Comparison of ENCODE assay signal across 8 cellular contexts in the genomic region with DNA sequence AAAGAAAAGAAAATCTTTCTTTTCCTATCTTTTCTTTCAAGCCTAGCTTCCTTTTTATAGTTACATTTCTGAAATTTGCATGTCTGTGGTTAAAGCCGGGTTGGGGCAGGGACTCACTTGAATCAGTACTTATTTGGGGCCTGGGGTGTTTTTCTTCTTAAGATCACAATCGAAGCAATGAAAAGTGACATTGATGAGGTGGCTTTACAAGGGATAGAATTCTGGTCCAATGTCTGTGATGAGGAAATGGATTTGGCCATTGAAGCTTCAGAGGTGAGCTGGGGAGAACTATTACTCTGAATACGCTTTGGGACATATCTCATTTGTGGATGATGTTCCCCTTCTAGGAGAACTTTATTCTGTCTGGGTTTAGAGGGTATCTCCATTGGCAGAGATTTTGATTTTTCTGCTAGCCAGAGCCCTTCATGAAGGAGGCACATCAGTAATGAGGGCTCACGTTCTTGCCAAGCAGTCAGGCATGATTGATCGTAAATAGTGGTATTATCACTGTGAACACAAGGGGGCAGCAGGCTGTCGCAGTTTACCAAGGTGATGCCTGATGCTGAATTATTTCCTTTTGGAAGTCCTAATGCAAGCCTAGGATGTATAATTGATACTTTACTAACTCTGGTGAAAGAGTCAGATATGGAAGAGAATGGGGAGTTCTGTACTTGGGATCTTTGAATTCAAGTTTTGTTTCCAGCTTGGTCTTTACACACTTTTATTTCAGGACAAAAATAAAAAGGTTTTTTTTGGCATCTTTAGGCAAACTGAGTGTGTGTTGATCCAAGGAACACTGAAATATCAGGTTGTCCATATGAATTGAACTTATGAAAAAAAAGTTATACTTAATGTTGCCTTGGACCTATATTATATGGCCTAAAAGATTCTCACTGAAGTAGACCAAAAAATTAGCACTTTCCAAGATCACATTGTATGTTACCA. TPM values are rescaled to one million over a fixed set of nuclear protein-coding genes. Genes with fewer than 3 reads are reported as not detected.
DNase-seq lines count a peak whose midpoint lies in the region; ATAC-seq, FAIRE-seq and TF ChIP-seq lines count a peak whose summit lies in the region.

No MANE protein-coding gene starts in this region.

- no peak overlapping the region for H3K56ac ChIP-seq in H1 (replicated peaks; ENCODE audit: insufficient read length, low read depth, low read length)

- H2BK120ac ChIP-seq in H1 (replicated peaks; ENCODE audit: low read depth, low read length): no peak overlapping the region

- H3K14ac ChIP-seq in H1 (ENCODE audit: insufficient read length): no peak overlapping the region

- H3K4me3 ChIP-seq in CD4-positive, alpha-beta memory T cell (ENCODE audit: low read length in 2 of 2): no peak overlapping the region
- H3K4me3 ChIP-seq in H1 (ENCODE audit: extremely low read depth in 1 of 4, insufficient read depth in 2 of 4, low read depth in 3 of 4, low read length in 4 of 4): peak overlapping the region in 1 of 4 experiments; percentile 3; a peak in 2 of 8 replicates
- H3K4me3 ChIP-seq in mucosa of descending colon: no peak overlapping the region

- peaks cover 39 to 70% of the 10 kb centered on the region in 2 donors for H3K36me3 Mint-ChIP-seq in CD4-positive, alpha-beta memory T cell
- H3K36me3 Mint-ChIP-seq in activated CD4-positive, alpha-beta memory T cell treated with anti-CD3 and anti-CD28 coated beads, Interleukin-2, amount 10 ng/mL, durations not matched to agents 7 days and 5 days (ENCODE audit: low read depth): peaks cover 79% of the 10 kb centered on the region
- H3K36me3 Mint-ChIP-seq in stimulated activated memory B cell treated with anti-CD40 and anti-IgM and Interleukin-4, amounts not matched to agents 10 μg/mL and 1 μg/mL and 100 μg/mL, for 72 hours: peaks cover 53% of the 10 kb centered on the region

- no peaks in the 10 kb centered on the region for H3K27me3 ChIP-seq in CD4-positive, alpha-beta memory T cell (ENCODE audit: insufficient read depth, low read length)
- H3K27me3 ChIP-seq in H1 (replicated peaks in 1 of 4; ENCODE audit: control insufficient read depth in 3 of 4, extremely low read depth in 1 of 4, insufficient read depth in 3 of 4, low read length in 3 of 4): no peaks in the 10 kb centered on the region

- TF ChIP-seq CTCF in H1 (IDR thresholded peaks at IDR 0.05; ENCODE audit: control extremely low read depth in 1 of 3, insufficient read depth in 1 of 3, low read depth in 1 of 3, low read length in 3 of 3) (peak; percentile 56 to 92 (median 65)), mucosa of descending colon (IDR thresholded peaks at IDR 0.05) (peak; percentile 51)

- no peaks in the 10 kb centered on the region for H3K79me1 ChIP-seq in H1 (ENCODE audit: low read depth, low read length)

- no peak overlapping the region for H3K18ac ChIP-seq in H1 (ENCODE audit: extremely low read depth, low read length)

- no peak overlapping the region for H3K4me2 ChIP-seq in H1 (ENCODE audit: insufficient read depth in 1 of 2, low read depth in 2 of 2, low read length in 2 of 2)

- H3K36me3 ChIP-seq in CD4-positive, alpha-beta memory T cell (ENCODE audit: insufficient read depth, low read length): peaks cover 72% of the 10 kb centered on the region
- peaks cover 52 to 95% (median 83%) of the 10 kb centered on the region in 4 experiments for H3K36me3 ChIP-seq in H1 (ENCODE audit: control insufficient read depth in 2 of 4, insufficient read depth in 4 of 4, low read length in 3 of 4)
- H3K36me3 ChIP-seq in mucosa of descending colon (ENCODE audit: low read depth): peaks cover 21% of the 10 kb centered on the region

- no peaks in the 10 kb centered on the region for H3K9me3 ChIP-seq in CD4-positive, alpha-beta memory T cell (ENCODE audit: control insufficient read depth in 1 of 2, low read length in 2 of 2)
- H3K9me3 ChIP-seq in H1 (ENCODE audit: insufficient read depth in 2 of 2, low read depth in 1 of 2, low read length in 1 of 2) (no peaks in the 10 kb centered on the region), mucosa of descending colon (no peaks in the 10 kb centered on the region)

- no peak overlapping the region for H2BK12ac ChIP-seq in H1 (ENCODE audit: low read depth, low read length)

- TF ChIP-seq RAD21 in H1 (IDR thresholded peaks at IDR 0.05 in 1 of 2, conservative IDR thresholded peaks at IDR 0.05 in 1 of 2; ENCODE audit: low read depth in 2 of 2, low read length in 2 of 2): peak; percentile 50 to 58

- H2AFZ ChIP-seq in H1 (ENCODE audit: low read length): no peak overlapping the region

- H2BK20ac ChIP-seq in H1 (ENCODE audit: low read length): no peak overlapping the region

- H3K9me3 Mint-ChIP-seq in CD4-positive, alpha-beta memory T cell: no peaks in the 10 kb centered on the region
- H3K9me3 Mint-ChIP-seq in activated CD4-positive, alpha-beta memory T cell treated with anti-CD3 and anti-CD28 coated beads, Interleukin-2, amount 10 ng/mL, durations not matched to agents 7 days and 5 days: no peaks in the 10 kb centered on the region
- no peaks in the 10 kb centered on the region for H3K9me3 Mint-ChIP-seq in stimulated activated memory B cell treated with anti-CD40 and anti-IgM and Interleukin-4, amounts not matched to agents 10 μg/mL and 1 μg/mL and 100 μg/mL, for 72 hours

- CTCF ChIA-PET in CD4-positive, alpha-beta memory T cell (lab: Charles Lee; ENCODE audit: partially characterized antibody): interaction anchor here (1.0 to 6.4 kb wide), 23 partner anchors 10 to 227 kb away, joined by 3 to 100 read pairs (median 6); a partner anchor contains a TSS
- CTCF ChIA-PET in activated CD4-positive, alpha-beta memory T cell treated with anti-CD3 and anti-CD28 coated beads, Interleukin-2, amount 10 ng/mL, durations not matched to agents 7 days and 5 days (lab: Charles Lee): interaction anchor here (0.8 to 4.4 kb wide), 16 partner anchors 10 to 134 kb away, joined by 3 to 59 read pairs (median 6); a partner anchor contains a TSS
- CTCF ChIA-PET in H1 (lab: Charles Lee; ENCODE audit: partially characterized antibody): interaction anchor here (0.7 to 7.1 kb wide), 20 partner anchors 7 to 544 kb away, joined by 3 to 107 read pairs (median 6); a partner anchor contains a TSS

- H2BK5ac ChIP-seq in H1 (ENCODE audit: low read depth, low read length): no peak overlapping the region

- peak overlapping the region; percentile 42 for H4K5ac ChIP-seq in H1 (ENCODE audit: insufficient read length, low read depth, low read length)

- TF ChIP-seq EP300 in H1 (IDR thresholded peaks at IDR 0.05; ENCODE audit: borderline replicate concordance in 1 of 2, low read depth in 2 of 2, low read length in 2 of 2): no peak

- no peaks in the 10 kb centered on the region for H3K27me3 Mint-ChIP-seq in CD4-positive, alpha-beta memory T cell
- H3K27me3 Mint-ChIP-seq in activated CD4-positive, alpha-beta memory T cell treated with anti-CD3 and anti-CD28 coated beads, Interleukin-2, amount 10 ng/mL, durations not matched to agents 7 days and 5 days: no peaks in the 10 kb centered on the region
- H3K27me3 Mint-ChIP-seq in stimulated activated memory B cell treated with anti-CD40 and anti-IgM and Interleukin-4, amounts not matched to agents 10 μg/mL and 1 μg/mL and 100 μg/mL, for 72 hours: no peaks in the 10 kb centered on the region

- no peak overlapping the region for H2AK5ac ChIP-seq in H1 (ENCODE audit: low read depth, low read length)

- peaks cover 12 to 22% (median 14%) of the 10 kb centered on the region in 4 donors for H3K4me1 Mint-ChIP-seq in CD4-positive, alpha-beta memory T cell
- peaks cover 51% of the 10 kb centered on the region for H3K4me1 Mint-ChIP-seq in activated CD4-positive, alpha-beta memory T cell treated with anti-CD3 and anti-CD28 coated beads, Interleukin-2, amount 10 ng/mL, durations not matched to agents 7 days and 5 days
- H3K4me1 Mint-ChIP-seq in stimulated activated memory B cell treated with anti-CD40 and anti-IgM and Interleukin-4, amounts not matched to agents 10 μg/mL and 1 μg/mL and 100 μg/mL, for 72 hours: peaks cover 34% of the 10 kb centered on the region

- no peak for TF ChIP-seq POLR2A in H1 (IDR thresholded peaks at IDR 0.05; ENCODE audit: control extremely low read depth in 1 of 2, low read depth in 2 of 2, low read length in 2 of 2)

- H3K27ac Mint-ChIP-seq in CD4-positive, alpha-beta memory T cell: peak overlapping the region; percentile 24 to 90 (median 77)
- H3K27ac Mint-ChIP-seq in activated CD4-positive, alpha-beta memory T cell treated with anti-CD3 and anti-CD28 coated beads, Interleukin-2, amount 10 ng/mL, durations not matched to agents 7 days and 5 days: peak overlapping the region; percentile 71
- peak overlapping the region; percentile 85 for H3K27ac Mint-ChIP-seq in stimulated activated memory B cell treated with anti-CD40 and anti-IgM and Interleukin-4, amounts not matched to agents 10 μg/mL and 1 μg/mL and 100 μg/mL, for 72 hours

- peak overlapping the region; percentile 22 for H3K27ac ChIP-seq in CD4-positive, alpha-beta memory T cell (ENCODE audit: low read depth, low read length)
- H3K27ac ChIP-seq in H1 (ENCODE audit: low read depth, low read length): no peak overlapping the region; the same call in 1 of the 2 replicates

- DNase-seq in CD4-positive, alpha-beta memory T cell: peak; percentile 63 to 73 (median 68)
- DNase-seq in NCI-H774 (lab: John Stamatoyannopoulos, UW): peak; percentile 32
- peak; percentile 67 for DNase-seq in activated CD4-positive, alpha-beta memory T cell treated with anti-CD3 and anti-CD28 coated beads, Interleukin-2, amount 10 ng/mL, durations not matched to agents 7 days and 5 days
- peak in 1 of 2 experiments; percentile 73 for DNase-seq in H1 (ENCODE audit: low read depth in 1 of 2, low spot score in 2 of 2)
- DNase-seq in mucosa of descending colon: peak; percentile 23 to 77 (median 37)

- 64% methylated on average over 6 of the region's 6 CpGs; no CpG with 5 or more reads in 1 of the 2 experiments for WGBS in H1 (ENCODE audit: extremely low coverage in 1 of 2, insufficient coverage in 1 of 2, insufficient read length in 1 of 2, insufficient replicate concordance in 2 of 2, low coverage in 1 of 2, low lambda C conversion rate in 2 of 2, missing lambda C conversion rate in 1 of 2), 2 experiments

- ATAC-seq in HG02973 (IDR thresholded peaks at IDR 0.05; ENCODE audit: unreplicated experiment) (peak; percentile 44), mucosa of descending colon (peak; percentile 83), HG02763 (IDR thresholded peaks at IDR 0.05; ENCODE audit: unreplicated experiment) (no peak)
- peak; percentile 80 for ATAC-seq in stimulated activated memory B cell treated with anti-CD40 and anti-IgM and Interleukin-4, amounts not matched to agents 10 μg/mL and 1 μg/mL and 100 μg/mL, for 72 hours

- POLR2A ChIA-PET in CD4-positive, alpha-beta memory T cell (lab: Charles Lee; ENCODE audit: partially characterized antibody): interaction anchor here (0.6 to 6.2 kb wide), 5 partner anchors 13 to 157 kb away, joined by 3 to 120 read pairs (median 3); a partner anchor contains a TSS
- POLR2A ChIA-PET in activated CD4-positive, alpha-beta memory T cell treated with anti-CD3 and anti-CD28 coated beads, Interleukin-2, amount 10 ng/mL, durations not matched to agents 7 days and 5 days (lab: Charles Lee): interaction anchor here (0.7 to 6.6 kb wide), 15 partner anchors 10 to 231 kb away, joined by 3 to 86 read pairs (median 4); a partner anchor contains a TSS
- POLR2A ChIA-PET in H1 (lab: Charles Lee; ENCODE audit: partially characterized antibody): interaction anchor here (0.6 to 46.3 kb wide), 5 partner anchors 2 to 399 kb away, joined by 3 to 1575 read pairs (median 5); a partner anchor contains a TSS

- H2BK15ac ChIP-seq in H1 (ENCODE audit: low read length): no peak overlapping the region

- peak overlapping the region in 1 of 8 donors; percentile 0 for H3K4me3 Mint-ChIP-seq in CD4-positive, alpha-beta memory T cell
- no peak overlapping the region for H3K4me3 Mint-ChIP-seq in activated CD4-positive, alpha-beta memory T cell treated with anti-CD3 and anti-CD28 coated beads, Interleukin-2, amount 10 ng/mL, durations not matched to agents 7 days and 5 days
- H3K4me3 Mint-ChIP-seq in stimulated activated memory B cell treated with anti-CD40 and anti-IgM and Interleukin-4, amounts not matched to agents 10 μg/mL and 1 μg/mL and 100 μg/mL, for 72 hours: peak overlapping the region; percentile 70

- H4K8ac ChIP-seq in H1 (ENCODE audit: extremely low read depth, insufficient read depth, low read length): no peak overlapping the region

- no peaks in the 10 kb centered on the region for H3K23me2 ChIP-seq in H1 (ENCODE audit: low read depth, low read length)

- H3K79me2 ChIP-seq in H1 (ENCODE audit: control insufficient read depth in 1 of 2, insufficient read depth in 2 of 2, low read length in 2 of 2): peaks cover 0 to 33% of the 10 kb centered on the region in 2 experiments; a peak in 2 of 4 replicates

- FAIRE-seq in H1 (lab: Jason Lieb, UNC): peak; percentile 82

- H3K4ac ChIP-seq in H1 (replicated peaks; ENCODE audit: insufficient read length, low read depth, low read length): no peak overlapping the region

- H4K20me1 ChIP-seq in H1 (replicated peaks in 1 of 2; ENCODE audit: control insufficient read depth in 1 of 2, insufficient read depth in 2 of 2, low read length in 2 of 2): peaks cover 7 to 21% of the 10 kb centered on the region in 2 experiments

- H3K4me1 ChIP-seq in CD4-positive, alpha-beta memory T cell (ENCODE audit: insufficient read depth, low read length): peaks cover 33% of the 10 kb centered on the region
- peaks cover 0 to 10% (median 7%) of the 10 kb centered on the region in 4 experiments; a peak in 3 of 7 replicates for H3K4me1 ChIP-seq in H1 (replicated peaks in 1 of 4; ENCODE audit: control insufficient read depth in 3 of 4, insufficient read depth in 4 of 4, low read length in 3 of 4)
- H3K4me1 ChIP-seq in mucosa of descending colon (ENCODE audit: low read depth): peaks cover 5% of the 10 kb centered on the region

- intact Hi-C loops in CD4-positive, alpha-beta memory T cell (cut with micrococcal nuclease): loop anchor here (1.0 to 5.0 kb wide), 5 partner anchors 13 to 138 kb away; no protein-coding TSS in a partner anchor
- intact Hi-C loops in mucosa of descending colon (cut with DNase I, micrococcal nuclease): no loop called here

- H4K91ac ChIP-seq in H1 (replicated peaks; ENCODE audit: insufficient read length, low read length): no peak overlapping the region

- no peak overlapping the region for H3K23ac ChIP-seq in H1 (ENCODE audit: insufficient read length)

- no peak overlapping the region for H3K9ac ChIP-seq in H1 (replicated peaks in 1 of 4; ENCODE audit: extremely low read depth in 1 of 4, low read depth in 3 of 4, low read length in 3 of 4)

RNA-seq across cellular contexts. Expression of a gene that starts 14.6 kb away (rescaled TPM):
- 100 to 1,000 TPM; 258 to 268 TPM for total RNA-seq in CD4-positive, alpha-beta memory T cell
- polyA plus RNA-seq in CD4-positive, alpha-beta memory T cell: 10 to 100 TPM; 13.4 to 26.9 TPM
- 100 to 1,000 TPM; 329 to 334 TPM for total RNA-seq in activated CD4-positive, alpha-beta memory T cell treated with anti-CD3 and anti-CD28 coated beads, Interleukin-2, amount 10 ng/mL, durations not matched to agents 7 days and 5 days
- 625 and 635 TPM in 2 replicates for total RNA-seq in H1 (2021; fragmentation: NEBNext Ultra II Directional; extraction: Animal tissue kit (Norgen Biotek cat#: 25700))
- polyA plus RNA-seq in H1 (2011; rRNA removed): 142 and 171 TPM in 2 replicates
- polyA plus RNA-seq in H1 (2011; cell fraction: cytosol; rRNA removed): 209 TPM
- 433 TPM for polyA plus RNA-seq in H1 (2011; cell fraction: nucleus; rRNA removed)
- 357 to 670 TPM (median 408 TPM) in 4 replicates for polyA plus RNA-seq in H1 (2012, experiment 1 of 2)
- 16.3 TPM for polyA plus RNA-seq in H1 (2012, experiment 2 of 2)
- polyA plus RNA-seq in H1 (2013, experiment 1 of 2): 602 TPM
- polyA plus RNA-seq in H1 (2013, experiment 2 of 2): 545 TPM
- 512 and 884 TPM in 2 replicates for polyA minus RNA-seq in H1 (2011; rRNA and poly(A)+ RNA removed)
- polyA minus RNA-seq in H1 (2011; cell fraction: cytosol; rRNA and poly(A)+ RNA removed): 185 TPM
- 342 TPM for polyA minus RNA-seq in H1 (2011; cell fraction: nucleus; rRNA and poly(A)+ RNA removed)
- 100 to 1,000 TPM; 162 to 269 (median 217) TPM for total RNA-seq in mucosa of descending colon

RNA-seq across cellular contexts. Expression of a gene that starts 29.7 kb away (rescaled TPM):
- total RNA-seq in CD4-positive, alpha-beta memory T cell: 1 to 10 TPM; 6.7 to 7.4 TPM
- polyA plus RNA-seq in CD4-positive, alpha-beta memory T cell: under 1 TPM; 0.49 to 0.68 TPM
- 1 to 10 TPM; 7.0 TPM for total RNA-seq in activated CD4-positive, alpha-beta memory T cell treated with anti-CD3 and anti-CD28 coated beads, Interleukin-2, amount 10 ng/mL, durations not matched to agents 7 days and 5 days
- total RNA-seq in H1 (2021; fragmentation: NEBNext Ultra II Directional; extraction: Animal tissue kit (Norgen Biotek cat#: 25700)): 15.1 and 16.7 TPM in 2 replicates
- 6.3 and 9.3 TPM in 2 replicates for polyA plus RNA-seq in H1 (2011; rRNA removed)
- polyA plus RNA-seq in H1 (2011; cell fraction: cytosol; rRNA removed): 8.4 TPM
- 20.6 TPM for polyA plus RNA-seq in H1 (2011; cell fraction: nucleus; rRNA removed)
- 17.1 to 26.1 TPM (median 23.5 TPM) in 4 replicates for polyA plus RNA-seq in H1 (2012, experiment 1 of 2)
- polyA plus RNA-seq in H1 (2012, experiment 2 of 2): 21.5 TPM
- polyA plus RNA-seq in H1 (2013, experiment 1 of 2): 6.6 TPM
- polyA plus RNA-seq in H1 (2013, experiment 2 of 2): 7.1 TPM
- polyA minus RNA-seq in H1 (2011; rRNA and poly(A)+ RNA removed): 5.1 and 6.0 TPM in 2 replicates
- 11.2 TPM for polyA minus RNA-seq in H1 (2011; cell fraction: cytosol; rRNA and poly(A)+ RNA removed)
- polyA minus RNA-seq in H1 (2011; cell fraction: nucleus; rRNA and poly(A)+ RNA removed): 7.2 TPM
- total RNA-seq in mucosa of descending colon: 10 to 100 TPM in 1 of 3 donors, 1 to 10 TPM in 2; 2.3 to 20.3 (median 3.2) TPM
